Comparison of ENCODE assay signal across 21 cellular contexts in genomic region chr14:92605274-92605940, GRCh38.
DNase-seq lines count a peak whose midpoint lies in the region; ATAC-seq and TF ChIP-seq lines count a peak whose summit lies in the region.
"Had no signal": no experiment of that assay in that cellular context is flagged by ENCODE, and none has a peak within 500 bp of the region (broad histone marks: within the 10 kb centered on the region; RNA-seq: fewer than 3 reads in every experiment).

No MANE protein-coding gene starts in this region.

- H3K9ac ChIP-seq in muscle layer of colon (ENCODE audit: low read length) (no peak overlapping the region), rectal smooth muscle tissue (ENCODE audit: low read length) (no peak overlapping the region)
- H3K9ac ChIP-seq: BLaER1 had no signal

- H3K4me1 Mint-ChIP-seq in central memory CD8-positive, alpha-beta T cell = peaks cover 45% of the 10 kb centered on the region

- no peak for DNase-seq in central memory CD8-positive, alpha-beta T cell (ENCODE audit: low spot score in 2 of 2)
- no peak for DNase-seq in transverse colon
- DNase-seq in effector CD4-positive, alpha-beta T cell = no peak
- no peak for DNase-seq in activated CD8-positive, alpha-beta memory T cell treated with anti-CD3 and anti-CD28 coated beads for 24 hours
- no peak for DNase-seq in epidermal melanocyte (ENCODE audit: insufficient read length, low spot score)
- DNase-seq in stimulated activated naive CD4-positive, alpha-beta T cell treated with Interleukin-2 at 50 U/mL for 16 hours (lab: John Stamatoyannopoulos, UW) = no peak
- DNase-seq: CD4-positive, alpha-beta memory T cell; DMS153; DMS79; GDM1; GOT3; H7; HFFc6 had no signal

- TF ChIP-seq POLR2A in transverse colon (IDR thresholded peaks at IDR 0.05) = no peak

- in situ Hi-C loops in transverse colon (cut with MboI; ENCODE audit: low pct_ligation_motif_present in 1 of 4, low pct_unique_long_range_greater_than_20kb in 1 of 4, low sequenced_read_pairs in 3 of 4) = no loop called here

- H3K27me3 Mint-ChIP-seq in central memory CD8-positive, alpha-beta T cell = no peaks in the 10 kb centered on the region
- H3K27me3 Mint-ChIP-seq: CD4-positive, alpha-beta memory T cell; IgD-negative memory B cell had no signal

- WGBS in transverse colon (ENCODE audit: low coverage in 1 of 2), 2 donors = 84 to 86% methylated on average over 5 of the region's 5 CpGs

- no peak overlapping the region for H3K4me3 ChIP-seq in muscle layer of colon (ENCODE audit: low read depth in 1 of 2, low read length in 2 of 2)
- no peak overlapping the region for H3K4me3 ChIP-seq in rectal smooth muscle tissue (ENCODE audit: low read length)
- no peak overlapping the region for H3K4me3 ChIP-seq in transverse colon
- H3K4me3 ChIP-seq: A549, BLaER1 had no signal

- peak overlapping the region; percentile 95 for H3K27ac ChIP-seq in muscle layer of colon (ENCODE audit: low read depth, low read length)
- H3K27ac ChIP-seq in rectal smooth muscle tissue (ENCODE audit: low read depth, low read length) = peak overlapping the region; percentile 98
- peak overlapping the region; percentile 57 to 80 (median 76) for H3K27ac ChIP-seq in transverse colon
- H3K27ac ChIP-seq: A549, BLaER1 had no signal

- no peak for ATAC-seq in central memory CD8-positive, alpha-beta T cell (replicated peaks; ENCODE audit: extremely low read depth, poor library complexity, severe bottlenecking)
- ATAC-seq: A549, HCT116, HepG2 had no signal

- TF ChIP-seq CTCF in transverse colon (IDR thresholded peaks at IDR 0.05) = no peak

- H3K4me1 ChIP-seq in muscle layer of colon (ENCODE audit: insufficient read depth, low read length) (peaks cover 62% of the 10 kb centered on the region), rectal smooth muscle tissue (ENCODE audit: control insufficient read depth, insufficient read depth, low read length) (peaks cover 51% of the 10 kb centered on the region), transverse colon (peaks cover 15 to 43% (median 37%) of the 10 kb centered on the region in 4 donors)

- peak overlapping the region; percentile 29 for H3K27ac Mint-ChIP-seq in central memory CD8-positive, alpha-beta T cell (ENCODE audit: low read depth)

- intact Hi-C loops in transverse colon (cut with DNase I; ENCODE audit: low total_unique reads) = loop anchor here (10.0 kb wide), 1 partner anchor 459 kb away; no protein-coding TSS in a partner anchor

- H3K9me3 ChIP-seq in muscle layer of colon (ENCODE audit: low read length) = no peaks in the 10 kb centered on the region
- H3K9me3 ChIP-seq in transverse colon = no peaks in the 10 kb centered on the region

- H3K27me3 ChIP-seq in muscle layer of colon (ENCODE audit: control insufficient read depth in 1 of 2, insufficient read depth in 2 of 2, low read length in 2 of 2) (no peaks in the 10 kb centered on the region), rectal smooth muscle tissue (ENCODE audit: control insufficient read depth, insufficient read depth, low read length) (no peaks in the 10 kb centered on the region), transverse colon (no peaks in the 10 kb centered on the region)
- H3K27me3 ChIP-seq: BLaER1 had no signal

- H3K36me3 ChIP-seq in muscle layer of colon (ENCODE audit: insufficient read depth, low read length) (no peaks in the 10 kb centered on the region), rectal smooth muscle tissue (ENCODE audit: control insufficient read depth, insufficient read depth, low read length) (no peaks in the 10 kb centered on the region), transverse colon (no peaks in the 10 kb centered on the region)
- H3K36me3 ChIP-seq: BLaER1 had no signal

- TF ChIP-seq EP300 in transverse colon (IDR thresholded peaks at IDR 0.05; ENCODE audit: low read depth) = no peak

- H3K9me3 Mint-ChIP-seq in central memory CD8-positive, alpha-beta T cell = no peaks in the 10 kb centered on the region
- H3K9me3 Mint-ChIP-seq: HFFc6 had no signal

- no peak overlapping the region for H3K4me3 Mint-ChIP-seq in central memory CD8-positive, alpha-beta T cell
- H3K4me3 Mint-ChIP-seq: CD14-positive monocyte; CD4-positive, alpha-beta memory T cell; HFFc6; IgD-negative memory B cell had no signal

- H3K36me3 Mint-ChIP-seq in central memory CD8-positive, alpha-beta T cell (ENCODE audit: insufficient read depth) = peaks cover 9% of the 10 kb centered on the region
- H3K36me3 Mint-ChIP-seq: CD4-positive, alpha-beta memory T cell had no signal
